8 cellular contexts compared by ENCODE assay signal in the genomic region with DNA sequence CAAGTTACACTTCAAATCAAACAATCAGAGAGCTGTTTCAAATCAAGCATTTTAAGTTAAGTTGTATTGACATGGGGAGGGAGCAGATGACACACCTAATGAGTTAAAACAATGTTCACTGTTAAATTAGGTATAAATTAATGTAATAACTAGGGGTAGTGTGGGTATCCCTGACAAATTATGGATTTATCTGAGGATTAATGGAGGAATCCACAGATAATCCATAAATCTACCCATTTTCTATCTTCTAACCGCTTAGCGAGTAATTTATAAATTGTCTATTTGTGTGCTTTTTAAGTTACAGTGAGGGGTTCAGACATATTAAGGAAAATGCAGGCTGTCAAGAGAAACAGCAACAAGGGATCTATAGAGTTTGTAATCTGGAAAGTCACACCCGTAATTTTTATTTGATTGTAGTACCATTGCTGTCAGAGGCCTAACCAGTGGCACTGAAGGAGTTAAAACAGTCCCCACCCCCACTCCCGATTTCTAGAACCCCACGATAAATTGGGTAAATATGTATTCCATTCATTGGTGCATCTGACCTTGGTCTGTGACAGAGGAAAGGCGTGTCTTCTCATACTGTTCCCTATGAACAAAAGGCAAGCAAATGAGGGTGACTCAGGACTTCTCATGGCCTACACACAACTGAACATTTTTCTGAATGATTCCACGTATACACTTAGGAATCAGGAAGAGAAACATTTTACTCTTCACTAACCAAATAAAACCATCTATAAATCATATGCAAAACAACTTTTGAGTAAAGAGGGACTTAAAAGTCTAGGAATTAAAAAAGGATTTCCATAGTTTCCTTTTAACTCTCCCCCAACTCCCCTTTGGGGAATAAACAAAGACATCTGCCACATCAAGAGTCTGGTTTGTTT. TPM values are rescaled to one million over a fixed set of nuclear protein-coding genes. Genes with fewer than 3 reads are reported as not detected.
A peak's percentile ranks its signal among the peaks of the same experiment; 100 is the strongest.
DNase-seq lines count a peak whose midpoint lies in the region; ATAC-seq and TF ChIP-seq lines count a peak whose summit lies in the region.

No MANE protein-coding gene starts in this region.

- no peak for TF ChIP-seq CTCF in Peyer's patch (IDR thresholded peaks at IDR 0.05)
- no peak for TF ChIP-seq CTCF in breast epithelium (IDR thresholded peaks at IDR 0.05)
- TF ChIP-seq CTCF in left lung (IDR thresholded peaks at IDR 0.05): no peak
- TF ChIP-seq CTCF in stomach (IDR thresholded peaks at IDR 0.05): no peak

- in situ Hi-C loops in KBM-7 (cut with MboI; ENCODE audit: low pct_unique_long_range_greater_than_20kb, low sequenced_read_pairs): loop anchor here (25.0 kb wide), 2 partner anchors 260 to 360 kb away; no protein-coding TSS in a partner anchor

- peaks cover 0 to 46% (median 29%) of the 10 kb centered on the region in 4 donors for H3K4me1 ChIP-seq in Peyer's patch
- peaks cover 0 to 16% of the 10 kb centered on the region in 2 donors for H3K4me1 ChIP-seq in breast epithelium
- H3K4me1 ChIP-seq in left lung: peaks cover 35 to 92% of the 10 kb centered on the region in 2 donors
- H3K4me1 ChIP-seq in stomach: peaks cover 43 to 66% (median 56%) of the 10 kb centered on the region in 4 donors

- TF ChIP-seq EP300 in stomach (IDR thresholded peaks at IDR 0.05): no peak

- DNase-seq in DMS53 treated with DMSO at 0.1 percent for 48 hours (lab: John Stamatoyannopoulos, UW; ENCODE audit: unreplicated experiment): peak; percentile 88
- DNase-seq in KBM-7: peak; percentile 82
- DNase-seq in Peyer's patch: peak in 2 of 3 donors; percentile 22 to 69
- DNase-seq in breast epithelium (ENCODE audit: low spot score in 2 of 2): peak in 1 of 2 donors; percentile 61
- no peak for DNase-seq in left lung
- DNase-seq in stomach: peak; percentile 43

- H3K36me3 ChIP-seq in Peyer's patch (peaks cover 0 to 12% (median 0%) of the 10 kb centered on the region in 3 donors), breast epithelium (peaks cover 5% of the 10 kb centered on the region), left lung (peaks cover 0 to 17% of the 10 kb centered on the region in 2 donors), stomach (peaks cover 8 to 21% (median 16%) of the 10 kb centered on the region in 4 donors)

- peak overlapping the region; percentile 97 to 100 (median 99) for H3K27ac ChIP-seq in Peyer's patch
- peak overlapping the region; percentile 98 to 99 for H3K27ac ChIP-seq in breast epithelium
- peak overlapping the region; percentile 99 to 100 for H3K27ac ChIP-seq in left lung
- peak overlapping the region; percentile 84 to 100 (median 100) for H3K27ac ChIP-seq in stomach

- TF ChIP-seq POLR2A in Peyer's patch (IDR thresholded peaks at IDR 0.05): peak; percentile 31 to 75
- TF ChIP-seq POLR2A in breast epithelium (IDR thresholded peaks at IDR 0.05): no peak
- peak in 2 of 4 donors; percentile 25 to 39 for TF ChIP-seq POLR2A in stomach (IDR thresholded peaks at IDR 0.05)

- H3K27me3 ChIP-seq in Peyer's patch: no peaks in the 10 kb centered on the region
- H3K27me3 ChIP-seq in breast epithelium: no peaks in the 10 kb centered on the region
- H3K27me3 ChIP-seq in left lung: no peaks in the 10 kb centered on the region
- H3K27me3 ChIP-seq in stomach: no peaks in the 10 kb centered on the region

- H3K4me3 ChIP-seq in Peyer's patch (peak overlapping the region in 1 of 4 donors; percentile 87), breast epithelium (peak overlapping the region; percentile 77 to 90 (median 80)), left lung (peak overlapping the region in 1 of 2 donors; percentile 8), stomach (peak overlapping the region in 3 of 4 donors; percentile 13 to 71 (median 69))

- WGBS in stomach, 5 donors: 14 to 23% (median 21%) methylated on average over 7 of the region's 7 CpGs

- H3K9me3 ChIP-seq in Peyer's patch: no peaks in the 10 kb centered on the region
- H3K9me3 ChIP-seq in breast epithelium: no peaks in the 10 kb centered on the region
- H3K9me3 ChIP-seq in left lung: no peaks in the 10 kb centered on the region
- no peaks in the 10 kb centered on the region for H3K9me3 ChIP-seq in stomach

- intact Hi-C loops in breast epithelium (cut with DNase I; ENCODE audit: low total_unique reads) (loop anchor here (10.0 kb wide), 2 partner anchors 68 to 372 kb away; no protein-coding TSS in a partner anchor), left lung (cut with DNase I) (loop anchor here in 1 of 2 donors (10.0 kb wide), 1 partner anchor 382 kb away; no protein-coding TSS in a partner anchor), stomach (cut with DNase I; ENCODE audit: low total_unique reads) (no loop called here)

- ATAC-seq in left lung: peak; percentile 36
- ATAC-seq in GM21526 (IDR thresholded peaks at IDR 0.05; ENCODE audit: low FRiP score, unreplicated experiment): no peak
- no peak for ATAC-seq in GM21717 (IDR thresholded peaks at IDR 0.05; ENCODE audit: unreplicated experiment)

RNA-seq across cellular contexts. Expression of a gene that starts 7.4 kb away (rescaled TPM):
- total RNA-seq in Peyer's patch: 10 to 100 TPM; 73.4 to 99.6 (median 86.5) TPM
- total RNA-seq in breast epithelium: 100 to 1,000 TPM in 1 of 3 donors, 10 to 100 TPM in 2; 60.3 to 108 (median 84.9) TPM
- total RNA-seq in left lung: 100 to 1,000 TPM; 114 to 135 TPM
- total RNA-seq in stomach: 100 to 1,000 TPM in 2 of 5 donors, 10 to 100 TPM in 3; 58.3 to 218 (median 81.1) TPM
- polyA plus RNA-seq in stomach: 10 to 100 TPM; 39.6 to 57.0 (median 51.5) TPM

Comparison
In these comparisons a context has a peak if more than half of its experiments do, and no peak if none do; other contexts are left out.
1. DNase-seq: peak in DMS53 treated with DMSO at 0.1 percent for 48 hours (single experiment), KBM-7 (single experiment), Peyer's patch (2 of 3) and stomach (single experiment); none in left lung (0 of 2).
2. Peak in every context shown above with its lines, with median percentiles within 50 percentile points of each other: H3K27ac ChIP-seq.